Comparison of ENCODE assay signal across 20 cellular contexts in the genomic region with DNA sequence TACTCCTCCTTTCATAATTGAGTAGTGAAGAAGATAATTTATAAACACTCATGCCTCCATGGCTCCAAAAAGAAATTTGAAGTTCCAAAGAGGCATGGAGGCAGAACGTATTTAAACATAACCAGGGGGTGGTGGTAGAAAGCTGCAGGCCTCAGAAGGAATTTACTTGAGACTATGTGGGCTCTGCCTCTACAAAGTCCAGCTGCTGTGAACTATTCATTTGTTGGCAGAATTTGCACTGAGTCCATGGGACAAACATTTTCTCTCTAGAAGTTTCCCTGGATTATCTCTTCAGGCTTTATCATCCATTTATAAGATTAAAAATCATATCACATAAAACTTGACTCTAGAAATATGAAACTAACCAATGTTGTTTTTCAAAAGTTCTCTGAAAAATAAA.
"Had no signal": no experiment of that assay in that cellular context is flagged by ENCODE, and none has a peak within 500 bp of the region (broad histone marks: within the 10 kb centered on the region; RNA-seq: fewer than 3 reads in every experiment).

No MANE protein-coding gene starts in this region.

- H3K36me3 Mint-ChIP-seq: activated naive CD4-positive, alpha-beta T cell treated with anti-CD3 and anti-CD28 coated beads, Interleukin-2, amount 50 U/mL, for 72 hours had no signal

- H3K36me3 ChIP-seq: ascending aorta, esophagus squamous epithelium, sigmoid colon, suprapubic skin, transverse colon, uterus had no signal

- H3K27ac ChIP-seq: suprapubic skin had no signal

- H3K27ac Mint-ChIP-seq: activated CD8-positive, alpha-beta T cell treated with anti-CD3 and anti-CD28 coated beads, Interleukin-2, amount 10 ng/mL, durations not matched to agents 7 days and 5 days; activated naive CD4-positive, alpha-beta T cell treated with anti-CD3 and anti-CD28 coated beads, Interleukin-2, amount 50 U/mL, for 72 hours; activated T-cell treated with anti-CD3 and anti-CD28 coated beads, Interleukin-2, amount 50 U/mL, for 24 hours; activated T-helper 17 cell treated with anti-CD3 and anti-CD28 coated beads, Interleukin-2, amount 50 U/mL, for 72 hours; endodermal cell; stimulated activated naive CD8-positive, alpha-beta T cell treated with anti-CD3 and anti-CD28 coated beads, Interleukin-15, Interleukin-2, amounts not matched to agents 100 ng/mL and 50 ng/mL, for 24 hours had no signal

- ATAC-seq: activated CD8-positive, alpha-beta T cell treated with anti-CD3 and anti-CD28 coated beads, Interleukin-2, amount 10 ng/mL, durations not matched to agents 7 days and 5 days; activated naive CD4-positive, alpha-beta T cell treated with anti-CD3 and anti-CD28 coated beads, Interleukin-2, amount 50 U/mL, for 72 hours; activated T-helper 17 cell treated with anti-CD3 and anti-CD28 coated beads, Interleukin-2, amount 50 U/mL, for 72 hours had no signal

- H3K4me3 Mint-ChIP-seq: activated CD8-positive, alpha-beta T cell treated with anti-CD3 and anti-CD28 coated beads, Interleukin-2, amount 10 ng/mL, durations not matched to agents 7 days and 5 days; activated T-cell treated with anti-CD3 and anti-CD28 coated beads, Interleukin-2, amount 50 U/mL, for 24 hours; activated T-helper 17 cell treated with anti-CD3 and anti-CD28 coated beads, Interleukin-2, amount 50 U/mL, for 72 hours; endodermal cell; stimulated activated naive CD8-positive, alpha-beta T cell treated with anti-CD3 and anti-CD28 coated beads, Interleukin-15, Interleukin-2, amounts not matched to agents 100 ng/mL and 50 ng/mL, for 24 hours had no signal

- H3K27me3 ChIP-seq: ascending aorta, esophagus squamous epithelium, sigmoid colon, suprapubic skin, transverse colon, uterus had no signal

- DNase-seq: activated CD4-positive, alpha-beta T cell treated with anti-CD3 and anti-CD28 coated beads for 1 hour; activated CD4-positive, alpha-beta T cell treated with anti-CD3 and anti-CD28 coated beads, Interleukin-2, amount 50 U/mL, for 1 hour; activated CD8-positive, alpha-beta T cell treated with anti-CD3 and anti-CD28 coated beads, Interleukin-2, amount 10 ng/mL, durations not matched to agents 7 days and 5 days; activated T-cell treated with anti-CD3 and anti-CD28 coated beads, Interleukin-2, amount 50 U/mL, for 24 hours; cortex of kidney; endodermal cell; esophagus squamous epithelium; mammary epithelial cell; midbrain; nucleus accumbens; sigmoid colon; stimulated activated CD4-positive, alpha-beta T cell treated with anti-CD3 and anti-CD28 coated beads, Interleukin-1b, Interleukin-23, amount 100 ng/mL, for 48 hours; T-helper 9 cell; transverse colon; uterus had no signal

- H3K9me3 ChIP-seq: ascending aorta, esophagus squamous epithelium, sigmoid colon, suprapubic skin, transverse colon, uterus had no signal

- H3K9me3 Mint-ChIP-seq: activated naive CD4-positive, alpha-beta T cell treated with anti-CD3 and anti-CD28 coated beads, Interleukin-2, amount 50 U/mL, for 72 hours; activated T-cell treated with anti-CD3 and anti-CD28 coated beads, Interleukin-2, amount 50 U/mL, for 24 hours; activated T-helper 17 cell treated with anti-CD3 and anti-CD28 coated beads, Interleukin-2, amount 50 U/mL, for 72 hours; endodermal cell; stimulated activated naive CD8-positive, alpha-beta T cell treated with anti-CD3 and anti-CD28 coated beads, Interleukin-15, Interleukin-2, amounts not matched to agents 100 ng/mL and 50 ng/mL, for 24 hours had no signal

- H3K4me1 Mint-ChIP-seq: activated T-helper 17 cell treated with anti-CD3 and anti-CD28 coated beads, Interleukin-2, amount 50 U/mL, for 72 hours had no signal

- H3K4me3 ChIP-seq: ascending aorta, esophagus squamous epithelium, sigmoid colon, suprapubic skin, transverse colon, uterus had no signal
